19 cellular contexts compared by ENCODE assay signal in genomic region chr2:68195096-68195495, GRCh38. TPM values are rescaled to one million over a fixed set of nuclear protein-coding genes. Genes with fewer than 3 reads are reported as not detected.
DNase-seq lines count a peak whose midpoint lies in the region; TF ChIP-seq lines count a peak whose summit lies in the region.
"Had no signal": no experiment of that assay in that cellular context is flagged by ENCODE, and none has a peak within 500 bp of the region (broad histone marks: within the 10 kb centered on the region; RNA-seq: fewer than 3 reads in every experiment).

No MANE protein-coding gene starts in this region.

- H3K9me3 ChIP-seq in neutrophil, result no peaks in the 10 kb centered on the region
- H3K9me3 ChIP-seq: spleen, suprapubic skin had no signal

- H3K4me3 ChIP-seq in neutrophil (ENCODE audit: low read depth in 1 of 2, low read length in 1 of 2), result no peak overlapping the region
- H3K4me3 ChIP-seq: BLaER1 treated with 17β-estradiol and CSF1 and Interleukin-3, amounts not matched to agents 10 nM and 100 nM; hepatocyte; spleen; suprapubic skin had no signal

- DNase-seq in CD1c-positive myeloid dendritic cell (ENCODE audit: extremely low spot score) (peak; percentile 21), HT1080 (ENCODE audit: low read depth) (peak; percentile 4), hepatic stellate cell (ENCODE audit: low spot score) (no peak), GF-D8 (lab: John Stamatoyannopoulos, UW) (no peak), retina (no peak)
- DNase-seq in stimulated activated naive CD4-positive, alpha-beta T cell (lab: John Stamatoyannopoulos, UW), result no peak
- DNase-seq: effector memory CD8-positive, alpha-beta T cell; mesendoderm; NCI-H187; nephron progenitor cell; NK-92 treated with Interleukin-12 subunit alpha and Interleukin-12 subunit beta, amount 100 ng/mL, for 24 hours; SHP77 treated with DMSO at 0.1 percent for 48 hours; spleen; stimulated activated CD8-positive, alpha-beta memory T cell treated with anti-CD3 and anti-CD28 coated beads, Interleukin-4, amount 100 ng/mL, for 48 hours had no signal

- no peaks in the 10 kb centered on the region for H3K36me3 ChIP-seq in neutrophil
- H3K36me3 ChIP-seq: spleen, suprapubic skin had no signal

- H3K27me3 ChIP-seq in neutrophil, result no peaks in the 10 kb centered on the region
- H3K27me3 ChIP-seq: BLaER1 treated with 17β-estradiol and CSF1 and Interleukin-3, amounts not matched to agents 10 nM and 100 nM; hepatocyte; spleen; suprapubic skin had no signal

- peaks cover 26 to 49% of the 10 kb centered on the region in 2 experiments for H3K4me1 ChIP-seq in neutrophil (ENCODE audit: control insufficient read depth in 1 of 2, insufficient read depth in 1 of 2, low read depth in 1 of 2, low read length in 1 of 2)

- peak overlapping the region; percentile 14 for H3K27ac ChIP-seq in cingulate gyrus (ENCODE audit: low read depth, low read length)
- peak overlapping the region; percentile 58 for H3K27ac ChIP-seq in neutrophil
- H3K27ac ChIP-seq: BLaER1 treated with 17β-estradiol and CSF1 and Interleukin-3, amounts not matched to agents 10 nM and 100 nM; hepatocyte had no signal

- TF ChIP-seq CTCF in neutrophil (IDR thresholded peaks at IDR 0.05), result no peak

RNA-seq across cellular contexts. Expression of gene PNO1, which starts 37.4 kb away (rescaled TPM):
- total RNA-seq in HT1080 (2014; rRNA removed; shearing (Covaris generic)), result 33.9 and 35.3 TPM in 2 replicates
- polyA plus RNA-seq in HT1080 (2015; cell fraction: cytosol; rRNA removed), result 26.5 and 28.4 TPM in 2 replicates
- polyA plus RNA-seq in HT1080 (2015; cell fraction: nucleus; rRNA removed), result 17.0 and 18.0 TPM in 2 replicates

RNA-seq across cellular contexts. Expression of gene PPP3R1, which starts 57.2 kb away (rescaled TPM):
- 13.1 and 22.4 TPM in 2 replicates for total RNA-seq in HT1080 (2014; rRNA removed; shearing (Covaris generic))
- 55.6 and 69.2 TPM in 2 replicates for polyA plus RNA-seq in HT1080 (2015; cell fraction: cytosol; rRNA removed)
- 39.8 and 56.5 TPM in 2 replicates for polyA plus RNA-seq in HT1080 (2015; cell fraction: nucleus; rRNA removed)

Comparison
In these comparisons a context has a peak if more than half of its experiments do, and no peak if none do; other contexts are left out.
1. DNase-seq: peak in CD1c-positive myeloid dendritic cell (single experiment) and HT1080 (single experiment); none in hepatic stellate cell (single experiment), GF-D8 (single experiment), retina (single experiment) and stimulated activated naive CD4-positive, alpha-beta T cell (0 of 6).